8 cellular contexts compared by ENCODE assay signal in the genomic region with DNA sequence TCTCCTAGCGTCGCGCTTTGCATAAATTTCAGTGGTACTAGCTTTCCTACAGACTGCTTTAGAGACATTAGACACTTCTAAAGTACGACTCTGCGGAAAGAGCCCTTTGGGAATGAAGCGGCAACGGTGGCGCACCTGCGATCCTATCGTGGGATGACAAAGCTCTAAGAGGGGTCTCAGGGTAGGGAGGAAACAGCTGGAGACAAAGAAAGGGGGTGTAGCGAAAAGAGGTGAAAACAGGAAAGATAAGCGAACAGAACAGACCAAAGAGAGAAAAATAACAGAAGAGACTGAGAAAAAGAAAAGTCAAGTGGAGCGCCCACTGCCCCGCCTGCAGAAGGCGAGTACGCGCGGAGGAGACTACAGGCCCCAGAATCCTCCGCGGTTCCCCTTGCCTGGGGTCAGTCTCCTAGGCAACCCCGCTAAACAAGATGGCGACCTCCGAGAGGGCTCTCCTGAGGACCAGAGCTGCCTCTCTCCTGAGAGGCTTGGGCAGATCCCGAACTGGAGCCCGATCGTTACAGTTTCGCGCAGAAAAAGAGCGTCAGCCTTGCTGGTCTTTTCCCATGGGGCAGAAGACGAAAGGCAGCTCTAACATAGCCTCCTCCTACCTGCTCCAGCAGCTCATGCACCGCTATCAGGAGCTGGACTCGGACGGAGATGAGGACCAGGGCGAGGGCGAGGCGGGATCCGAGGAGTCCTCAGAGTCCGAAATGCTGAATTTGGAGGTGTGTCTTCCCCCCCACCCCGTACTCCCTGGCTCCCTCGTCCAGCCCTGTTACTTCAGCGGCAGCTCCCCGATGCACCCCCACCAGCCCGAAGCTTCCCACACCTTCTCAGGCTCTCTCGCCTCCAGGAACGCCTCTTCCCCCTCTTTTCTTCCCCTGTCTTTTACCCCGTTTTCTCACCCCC. TPM values are rescaled to one million over a fixed set of nuclear protein-coding genes. Genes with fewer than 3 reads are reported as not detected.
DNase-seq lines count a peak whose midpoint lies in the region; ATAC-seq, FAIRE-seq and TF ChIP-seq lines count a peak whose summit lies in the region.

A gene with protein sequence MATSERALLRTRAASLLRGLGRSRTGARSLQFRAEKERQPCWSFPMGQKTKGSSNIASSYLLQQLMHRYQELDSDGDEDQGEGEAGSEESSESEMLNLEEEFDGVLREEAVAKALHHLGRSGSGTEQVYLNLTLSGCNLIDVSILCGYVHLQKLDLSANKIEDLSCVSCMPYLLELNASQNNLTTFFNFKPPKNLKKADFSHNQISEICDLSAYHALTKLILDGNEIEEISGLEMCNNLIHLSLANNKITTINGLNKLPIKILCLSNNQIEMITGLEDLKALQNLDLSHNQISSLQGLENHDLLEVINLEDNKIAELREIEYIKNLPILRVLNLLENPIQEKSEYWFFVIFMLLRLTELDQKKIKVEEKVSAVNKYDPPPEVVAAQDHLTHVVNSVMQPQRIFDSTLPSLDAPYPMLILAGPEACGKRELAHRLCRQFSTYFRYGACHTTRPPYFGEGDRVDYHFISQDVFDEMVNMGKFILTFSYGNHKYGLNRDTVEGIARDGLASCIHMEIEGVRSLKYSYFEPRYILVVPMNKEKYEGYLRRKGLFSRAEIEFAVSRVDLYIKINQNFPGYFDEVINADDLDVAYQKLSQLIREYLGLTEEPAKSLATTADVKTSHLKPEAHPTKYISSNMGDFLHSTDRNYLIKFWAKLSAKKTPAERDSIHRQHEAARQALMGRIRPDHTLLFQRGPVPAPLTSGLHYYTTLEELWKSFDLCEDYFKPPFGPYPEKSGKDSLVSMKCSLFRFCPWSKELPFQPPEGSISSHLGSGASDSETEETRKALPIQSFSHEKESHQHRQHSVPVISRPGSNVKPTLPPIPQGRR (plus strand): TSS at position 404 of the 912 bp plus-strand sequence. CDS start 28 bp downstream, at position 432.

- H3K9me3 Mint-ChIP-seq in Caco-2 (ENCODE audit: unreplicated experiment): no peaks in the 10 kb centered on the region
- no peaks in the 10 kb centered on the region for H3K9me3 Mint-ChIP-seq in mesothelial cell of epicardium

- H3K27ac Mint-ChIP-seq in Caco-2 (ENCODE audit: unreplicated experiment) (peak within 1 kb of the TSS; percentile 63), mesothelial cell of epicardium (no peak within 1 kb of the TSS)

- no peaks in the 10 kb centered on the region for H3K4me1 ChIP-seq in Caco-2

- no peaks in the 10 kb centered on the region for H3K27me3 ChIP-seq in Caco-2 (replicated peaks; ENCODE audit: control insufficient read depth, insufficient read depth, low read length)

- H3K9me3 ChIP-seq in Caco-2: no peaks in the 10 kb centered on the region

- CTCF ChIA-PET in Caco-2 (lab: Charles Lee): interaction anchor here (0.6 to 1.3 kb wide), 2 partner anchors 14 to 221 kb away, joined by 4 to 10 read pairs; no protein-coding TSS in a partner anchor

- peak; percentile 100 for ATAC-seq in GM21423 (IDR thresholded peaks at IDR 0.05; ENCODE audit: unreplicated experiment)

- peak; percentile 84 to 87 for DNase-seq in Caco-2
- peak; percentile 83 for DNase-seq in HTR-8/SVneo (ENCODE audit: insufficient read length, low spot score)
- peak; percentile 56 for DNase-seq in NOMO-1 treated with DMSO at 0.1 percent for 48 hours (lab: John Stamatoyannopoulos, UW; ENCODE audit: unreplicated experiment)
- DNase-seq in activated CD8-positive, alpha-beta memory T cell treated with anti-CD3 and anti-CD28 coated beads, Interleukin-2, amount 50 U/mL, for 24 hours (ENCODE audit: extremely low read depth): peak; percentile 53
- peak; percentile 61 for DNase-seq in epidermal melanocyte (ENCODE audit: insufficient read length, low spot score)
- peak; percentile 65 to 81 for DNase-seq in mesothelial cell of epicardium (ENCODE audit: low spot score in 2 of 2, unreplicated experiment in 2 of 2)
- peak; percentile 56 for DNase-seq in stimulated activated CD8-positive, alpha-beta memory T cell treated with anti-CD3 and anti-CD28 coated beads, Interleukin-12 subunit alpha, Interleukin-12 subunit beta, amount 100 ng/mL, for 4 hours (ENCODE audit: low read depth)

- no peaks in the 10 kb centered on the region for H3K36me3 ChIP-seq in Caco-2 (ENCODE audit: control insufficient read depth, insufficient read depth, low read length)

- H3K4me3 ChIP-seq in Caco-2 (ENCODE audit: low read depth, low read length): peak within 1 kb of the TSS; percentile 79

- no peak for TF ChIP-seq CTCF in Caco-2 (IDR thresholded peaks at IDR 0.05; ENCODE audit: insufficient read depth in 1 of 2, low read depth in 1 of 2, low read length in 1 of 2, severe bottlenecking in 1 of 2, unreplicated experiment in 1 of 2)
- TF ChIP-seq CTCF in mesothelial cell of epicardium (IDR thresholded peaks at IDR 0.05; ENCODE audit: unreplicated experiment): no peak

- intact Hi-C loops in Caco-2 (cut with micrococcal nuclease; ENCODE audit: unreplicated experiment): no loop called here

- FAIRE-seq in HTR-8/SVneo (lab: Jason Lieb, UNC): no peak

- POLR2A ChIA-PET in Caco-2 (lab: Charles Lee): no interaction called here

- H3K4me3 Mint-ChIP-seq in Caco-2 (ENCODE audit: unreplicated experiment) (peak within 1 kb of the TSS; percentile 77), mesothelial cell of epicardium (peak within 1 kb of the TSS; percentile 75)

- H3K27me3 Mint-ChIP-seq in Caco-2 (ENCODE audit: insufficient read depth, unreplicated experiment) (peaks cover 27% of the 10 kb centered on the region), mesothelial cell of epicardium (ENCODE audit: low read depth) (peaks cover 68% of the 10 kb centered on the region)

- peaks cover 7% of the 10 kb centered on the region for H3K4me1 Mint-ChIP-seq in Caco-2 (ENCODE audit: low read depth, unreplicated experiment)
- H3K4me1 Mint-ChIP-seq in mesothelial cell of epicardium: peaks cover 12% of the 10 kb centered on the region

- BruUV-seq in Caco-2 (replicated peaks; lab: Mats Ljungman, UMichigan): no TSS peak

- H3K36me3 Mint-ChIP-seq in Caco-2 (ENCODE audit: insufficient read depth, unreplicated experiment): no peaks in the 10 kb centered on the region
- H3K36me3 Mint-ChIP-seq in mesothelial cell of epicardium: no peaks in the 10 kb centered on the region

RNA-seq across cellular contexts. Expression of the gene that starts here (rescaled TPM):
- total RNA-seq in Caco-2 (2022) (0.09 TPM in 1 of 2 replicates, not detected in the other), mesothelial cell of epicardium (0.96 to 1.0 TPM (median 1.00 TPM) in 3 replicates)

Comparison
In these comparisons a context has a peak if more than half of its experiments do, and no peak if none do; other contexts are left out.
1. Peak in every context shown above with its lines: DNase-seq, ATAC-seq and H3K4me3 ChIP-seq.
2. Peak in DNase-seq and H3K4me3 ChIP-seq in Caco-2; RNA of the gene not detected or under 1 TPM.